Comparison of ENCODE assay signal across 13 cellular contexts in the genomic region with DNA sequence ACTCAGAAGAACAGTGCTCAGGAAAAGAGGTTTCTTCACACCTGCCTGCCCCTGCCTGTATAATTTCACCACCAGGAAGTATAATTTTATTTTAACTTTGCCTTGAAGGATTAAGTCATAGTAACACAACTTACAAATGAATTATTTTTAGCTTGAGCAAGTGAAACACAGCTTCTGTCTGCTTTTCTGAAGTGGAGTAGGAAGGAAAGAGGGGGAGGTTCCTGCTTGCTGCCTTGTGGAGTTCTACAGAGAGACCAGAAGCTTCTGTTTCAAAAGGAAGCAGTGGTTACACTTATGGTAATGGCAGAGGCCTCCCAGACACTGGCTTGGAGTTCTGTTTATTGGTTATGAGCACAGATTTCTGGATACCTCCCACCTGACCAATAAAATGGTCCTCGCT.
A peak's percentile ranks its signal among the peaks of the same experiment; 100 is the strongest.
DNase-seq lines count a peak whose midpoint lies in the region; ATAC-seq, FAIRE-seq and TF ChIP-seq lines count a peak whose summit lies in the region.
"Had no signal": no experiment of that assay in that cellular context is flagged by ENCODE, and none has a peak within 500 bp of the region (broad histone marks: within the 10 kb centered on the region; RNA-seq: fewer than 3 reads in every experiment).

No MANE protein-coding gene starts in this region.

- H3K4me2 ChIP-seq in GM12878 (ENCODE audit: control insufficient read depth, insufficient read depth) (no peak overlapping the region), PC-3 (ENCODE audit: low read length) (no peak overlapping the region)

- FAIRE-seq in GM12878 (lab: Jason Lieb, UNC), result no peak
- FAIRE-seq: HepG2, TTC549 had no signal

- TF ChIP-seq RAD21 in GM12878 (IDR thresholded peaks at IDR 0.05; ENCODE audit: insufficient read depth, low read depth, low read length), result peak; percentile 24; the same call in 1 of the 2 replicates

- H3K27me3 ChIP-seq in GM12878 (replicated peaks in 1 of 2; ENCODE audit: control insufficient read depth in 2 of 2, insufficient read depth in 2 of 2, low read length in 1 of 2), result no peaks in the 10 kb centered on the region
- H3K27me3 ChIP-seq in PC-3 (ENCODE audit: low read length), result no peaks in the 10 kb centered on the region

- RAD21 ChIA-PET in GM12878 (lab: Charles Lee; ENCODE audit: unreplicated experiment), result interaction anchor here (0.7 to 2.5 kb wide), 8 partner anchors 8 to 173 kb away, joined by 3 to 9 read pairs (median 6); no protein-coding TSS in a partner anchor

- no peak for TF ChIP-seq EP300 in GM12878 (IDR thresholded peaks at IDR 0.05; ENCODE audit: borderline replicate concordance in 1 of 2, control insufficient read depth in 1 of 2, low read depth in 2 of 2, low read length in 2 of 2)

- peaks cover 2% of the 10 kb centered on the region; the same call in 1 of the 2 replicates for H3K4me1 ChIP-seq in GM12878 (ENCODE audit: control insufficient read depth, insufficient read depth, low read length)
- no peaks in the 10 kb centered on the region for H3K4me1 ChIP-seq in PC-3 (ENCODE audit: insufficient read depth, low read length)

- H3F3A ChIP-seq in PC-3 (ENCODE audit: low read length, unreplicated experiment), result no peaks in the 10 kb centered on the region

- no peak for TF ChIP-seq POLR2A in GM12878 (IDR thresholded peaks at IDR 0.05; ENCODE audit: low read depth, low read length)

- intact Hi-C loops in GM12878 (cut with micrococcal nuclease; ENCODE audit: unreplicated experiment) (no loop called here), PC-3 (cut with micrococcal nuclease) (no loop called here)

- peak; percentile 33 for DNase-seq in GM13976 (ENCODE audit: low spot score)
- DNase-seq in GM12878 (ENCODE audit: low read depth, low spot score), result no peak
- DNase-seq in HK-2 (ENCODE audit: unreplicated experiment), result no peak
- no peak for DNase-seq in mucosa of gallbladder (ENCODE audit: low spot score)
- DNase-seq in NCI-H1105 treated with DMSO at 0.1 percent for 48 hours (lab: John Stamatoyannopoulos, UW), result no peak
- DNase-seq in PC-3, result no peak
- DNase-seq: DMS153, erythroblast, NCI-H524 had no signal

- H3K4me3 ChIP-seq in GM12878 (no peak overlapping the region), PC-3 (ENCODE audit: low read length) (no peak overlapping the region)

- WGBS in GM12878 (ENCODE audit: insufficient coverage, insufficient replicate concordance, low lambda C conversion rate, missing lambda C conversion rate), result 86% methylated on average over 1 of the region's 1 CpG

- TF ChIP-seq CTCF in GM13976 (IDR thresholded peaks at IDR 0.05; ENCODE audit: borderline replicate concordance, control extremely low read depth, extremely low read depth, insufficient read depth, missing control alignments), result no peak
- TF ChIP-seq CTCF in GM12878 (IDR thresholded peaks at IDR 0.05 in 2 of 3, conservative IDR thresholded peaks at IDR 0.05 in 1 of 3; ENCODE audit: control insufficient read depth in 2 of 3, extremely low read depth in 1 of 3, insufficient read depth in 1 of 3, low read depth in 3 of 3, low read length in 3 of 3), result no peak
- TF ChIP-seq CTCF in PC-3 (conservative IDR thresholded peaks at IDR 0.05; ENCODE audit: low read depth, low read length), result no peak

- H3K27ac ChIP-seq in GM12878 (ENCODE audit: control insufficient read depth, insufficient read depth) (no peak overlapping the region), PC-3 (ENCODE audit: low read length) (no peak overlapping the region)

- in situ Hi-C loops in GM13976 (cut with MboI; ENCODE audit: low sequenced_read_pairs, unreplicated experiment), result no loop called here
- in situ Hi-C loops in GM12878 (cut with MboI), result no loop called here

- H3K79me2 ChIP-seq in GM12878 (ENCODE audit: control insufficient read depth, insufficient read depth, low read length) (no peaks in the 10 kb centered on the region), PC-3 (ENCODE audit: low read length) (no peaks in the 10 kb centered on the region)

- CTCF ChIA-PET in GM12878 (lab: Yijun Ruan, JAX), result interaction anchor here (0.8 to 2.0 kb wide), 11 partner anchors 8 to 172 kb away, joined by 3 to 6 read pairs (median 4); no protein-coding TSS in a partner anchor
- CTCF ChIA-PET in PC-3 (lab: Charles Lee), result no interaction called here

- no peak overlapping the region for H2AFZ ChIP-seq in GM12878 (ENCODE audit: control insufficient read depth, low read depth, low read length)
- H2AFZ ChIP-seq in PC-3 (ENCODE audit: low read length), result no peak overlapping the region

- ATAC-seq in GM21367 (IDR thresholded peaks at IDR 0.05; ENCODE audit: unreplicated experiment) (peak; percentile 68), HG03469 (IDR thresholded peaks at IDR 0.05; ENCODE audit: unreplicated experiment) (peak; percentile 46), GM12878 (peak; percentile 64), PC-3 (no peak)
- ATAC-seq: HepG2 had no signal

- no peaks in the 10 kb centered on the region for H4K20me1 ChIP-seq in GM12878 (ENCODE audit: control insufficient read depth, insufficient read depth)
- no peaks in the 10 kb centered on the region for H4K20me1 ChIP-seq in PC-3 (ENCODE audit: low read length)

- H3K9me3 ChIP-seq in GM12878 (replicated peaks; ENCODE audit: control insufficient read depth, insufficient read depth, low read length) (peaks cover 5% of the 10 kb centered on the region; the same call in 1 of the 3 replicates), PC-3 (ENCODE audit: low read length) (no peaks in the 10 kb centered on the region)

- SMC1A ChIA-PET in GM12878 (lab: Charles Lee; ENCODE audit: uncharacterized antibody, unreplicated experiment), result interaction anchor here (0.6 to 5.3 kb wide), 18 partner anchors 8 to 201 kb away, joined by 3 to 62 read pairs (median 5); no protein-coding TSS in a partner anchor

- H3K36me3 ChIP-seq in GM12878 (ENCODE audit: control insufficient read depth in 2 of 2, insufficient read depth in 2 of 2, low read length in 1 of 2), result no peaks in the 10 kb centered on the region
- H3K36me3 ChIP-seq in PC-3 (ENCODE audit: low read depth, low read length), result no peaks in the 10 kb centered on the region

- no peaks in the 10 kb centered on the region for H3K9me2 ChIP-seq in PC-3 (replicated peaks; ENCODE audit: low read length)

- POLR2A ChIA-PET in GM12878 (lab: Charles Lee), result interaction anchor here (0.6 to 3.6 kb wide), 8 partner anchors 8 to 156 kb away, joined by 3 to 14 read pairs (median 3); no protein-coding TSS in a partner anchor
- POLR2A ChIA-PET in PC-3 (lab: Charles Lee; ENCODE audit: unreplicated experiment), result no interaction called here

- H3K9ac ChIP-seq in GM12878 (ENCODE audit: control insufficient read depth, insufficient read depth, low read length) (no peak overlapping the region), PC-3 (ENCODE audit: low read length) (no peak overlapping the region)

- no TSS peak for BruUV-seq in GM12878 (replicated peaks; lab: Mats Ljungman, UMichigan)
- BruUV-seq in PC-3 (replicated peaks; lab: Mats Ljungman, UMichigan), result no TSS peak

TF ChIP-seq in GM12878, 131 proteins besides CTCF, POLR2A, EP300 and RAD21:
- TF ChIP-seq CEBPB (IDR thresholded peaks at IDR 0.05; ENCODE audit: borderline replicate concordance in 1 of 2, low read depth in 2 of 2, low read length in 2 of 2), result 0 out of 4 replicates have a peak, but pooled peaks of 1 of the 2 experiments have one; percentile 28
- TF ChIP-seq ATF7 (IDR thresholded peaks at IDR 0.05; ENCODE audit: low read depth), result peak; percentile 56
- peak; percentile 72 for TF ChIP-seq NFIC (IDR thresholded peaks at IDR 0.05; ENCODE audit: low read depth, low read length)
- TF ChIP-seq, protein P1, sequence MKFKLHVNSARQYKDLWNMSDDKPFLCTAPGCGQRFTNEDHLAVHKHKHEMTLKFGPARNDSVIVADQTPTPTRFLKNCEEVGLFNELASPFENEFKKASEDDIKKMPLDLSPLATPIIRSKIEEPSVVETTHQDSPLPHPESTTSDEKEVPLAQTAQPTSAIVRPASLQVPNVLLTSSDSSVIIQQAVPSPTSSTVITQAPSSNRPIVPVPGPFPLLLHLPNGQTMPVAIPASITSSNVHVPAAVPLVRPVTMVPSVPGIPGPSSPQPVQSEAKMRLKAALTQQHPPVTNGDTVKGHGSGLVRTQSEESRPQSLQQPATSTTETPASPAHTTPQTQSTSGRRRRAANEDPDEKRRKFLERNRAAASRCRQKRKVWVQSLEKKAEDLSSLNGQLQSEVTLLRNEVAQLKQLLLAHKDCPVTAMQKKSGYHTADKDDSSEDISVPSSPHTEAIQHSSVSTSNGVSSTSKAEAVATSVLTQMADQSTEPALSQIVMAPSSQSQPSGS (IDR thresholded peaks at IDR 0.05; ENCODE audit: low read length), result peak; percentile 42; the same call in 1 of the 2 replicates
- TF ChIP-seq MXI1 (IDR thresholded peaks at IDR 0.05; ENCODE audit: low read depth, low read length), result no peak
- no peak for TF ChIP-seq SRF (IDR thresholded peaks at IDR 0.05; ENCODE audit: low read depth in 2 of 2, low read length in 2 of 2)
- TF ChIP-seq CREM (IDR thresholded peaks at IDR 0.05; ENCODE audit: low read depth), result peak; percentile 30; the same call in 1 of the 2 replicates
- peak; percentile 63 for TF ChIP-seq RUNX3 (IDR thresholded peaks at IDR 0.05; ENCODE audit: low read length)
- no peak for TF ChIP-seq ZZZ3 (IDR thresholded peaks at IDR 0.05; ENCODE audit: control insufficient read depth, insufficient read length, low read depth)
- peak; percentile 25; the same call in 1 of the 2 replicates for TF ChIP-seq JUNB (IDR thresholded peaks at IDR 0.05)
- peak in 1 of 2 experiments; percentile 61; a peak in 1 of 3 replicates for TF ChIP-seq EGR1 (IDR thresholded peaks at IDR 0.05; ENCODE audit: borderline replicate concordance in 1 of 2, low read depth in 2 of 2, low read length in 2 of 2)
- TF ChIP-seq ETV6 (conservative IDR thresholded peaks at IDR 0.05 in 1 of 2, IDR thresholded peaks at IDR 0.05 in 1 of 2; ENCODE audit: borderline replicate concordance in 1 of 2, low read depth in 1 of 2), result peak in 1 of 2 experiments; percentile 95; a peak in 2 of 4 replicates
- TF ChIP-seq MEF2A (IDR thresholded peaks at IDR 0.05; ENCODE audit: insufficient read depth, low read depth, low read length), result peak; percentile 62; the same call in 1 of the 2 replicates
- TF ChIP-seq POU2F2 (IDR thresholded peaks at IDR 0.05; ENCODE audit: borderline replicate concordance, low read depth, low read length), result no peak
- TF ChIP-seq EED (IDR thresholded peaks at IDR 0.05; ENCODE audit: low read depth), result peak; percentile 81
- peak; percentile 35; the same call in 1 of the 2 replicates for TF ChIP-seq CBX5 (IDR thresholded peaks at IDR 0.05; ENCODE audit: low read depth)
